In the genomic region with DNA sequence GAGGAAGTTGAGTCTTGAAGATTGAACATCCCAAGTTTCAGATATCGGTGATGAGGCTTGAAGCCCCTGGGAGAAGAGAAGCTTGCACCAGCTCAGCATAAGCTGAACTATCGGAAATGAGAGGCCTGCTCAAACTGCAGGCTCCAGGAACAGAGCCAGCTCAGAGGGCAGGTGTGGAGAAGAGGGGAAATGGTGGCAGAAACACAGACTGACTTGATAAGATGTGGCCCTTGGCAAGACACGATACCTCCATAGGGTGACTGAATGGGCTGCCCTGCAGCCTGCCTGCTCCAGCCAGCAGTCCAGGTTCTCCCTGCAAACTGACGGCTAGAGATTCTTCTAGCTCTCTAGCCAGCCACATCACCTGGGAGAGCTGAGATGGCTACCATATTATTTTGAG, we compare ENCODE assay signal across 21 cellular contexts.
"Had no signal": no experiment of that assay in that cellular context is flagged by ENCODE, and none has a peak within 500 bp of the region (broad histone marks: within the 10 kb centered on the region; RNA-seq: fewer than 3 reads in every experiment).

No MANE protein-coding gene starts in this region.

- H3K27ac ChIP-seq: heart left ventricle, parathyroid adenoma, prostate gland, right lobe of liver, tibial artery, upper lobe of left lung, uterus had no signal

- DNase-seq: dermis blood vessel endothelial cell; endodermal cell; erythroblast; heart left ventricle; hippocampal formation; left colon; left ventricle myocardium superior; mesenchymal stem cell; naive B cell; occipital lobe; retina; stimulated activated CD4-positive, alpha-beta T cell treated with anti-CD3 and anti-CD28 coated beads, Interleukin-4, amount 100 ng/mL, for 1 hour; stimulated activated CD8-positive, alpha-beta memory T cell treated with anti-CD3 and anti-CD28 coated beads, Interleukin-4, amount 100 ng/mL, for 48 hours; tibial artery; upper lobe of left lung; uterus had no signal

- H3K4me3 ChIP-seq: heart left ventricle, lung, prostate gland, right lobe of liver, tibial artery, upper lobe of left lung, uterus had no signal

- H3K4me1 ChIP-seq: heart left ventricle, parathyroid adenoma, prostate gland, right lobe of liver, tibial artery, upper lobe of left lung, uterus had no signal

- H3K36me3 ChIP-seq: heart left ventricle, prostate gland, right lobe of liver, tibial artery, upper lobe of left lung, uterus had no signal

- H3K27me3 ChIP-seq: right lobe of liver, tibial artery, upper lobe of left lung, uterus had no signal

- ATAC-seq: heart left ventricle; left colon; left ventricle myocardium superior; right lobe of liver; stimulated activated effector memory CD8-positive, alpha-beta T cell treated with anti-CD3 and anti-CD28 coated beads, Interleukin-12 subunit alpha, Interleukin-12 subunit beta, amount 100 ng/mL, for 72 hours had no signal

- H3K9me3 ChIP-seq: heart left ventricle, prostate gland, right lobe of liver, tibial artery, upper lobe of left lung, uterus had no signal
